In genomic region chr12:25005376-25005775, GRCh38 we compare ENCODE assay signal across 1 cellular context.
A peak's percentile ranks its signal among the peaks of the same experiment; 100 is the strongest.
TF ChIP-seq lines count a peak whose summit lies in the region.

No MANE protein-coding gene starts in this region.

TF ChIP-seq in GM12878, 131 proteins besides CTCF, POLR2A, EP300 and RAD21 (continued from another document and continues in another):
- TF ChIP-seq, protein P1, sequence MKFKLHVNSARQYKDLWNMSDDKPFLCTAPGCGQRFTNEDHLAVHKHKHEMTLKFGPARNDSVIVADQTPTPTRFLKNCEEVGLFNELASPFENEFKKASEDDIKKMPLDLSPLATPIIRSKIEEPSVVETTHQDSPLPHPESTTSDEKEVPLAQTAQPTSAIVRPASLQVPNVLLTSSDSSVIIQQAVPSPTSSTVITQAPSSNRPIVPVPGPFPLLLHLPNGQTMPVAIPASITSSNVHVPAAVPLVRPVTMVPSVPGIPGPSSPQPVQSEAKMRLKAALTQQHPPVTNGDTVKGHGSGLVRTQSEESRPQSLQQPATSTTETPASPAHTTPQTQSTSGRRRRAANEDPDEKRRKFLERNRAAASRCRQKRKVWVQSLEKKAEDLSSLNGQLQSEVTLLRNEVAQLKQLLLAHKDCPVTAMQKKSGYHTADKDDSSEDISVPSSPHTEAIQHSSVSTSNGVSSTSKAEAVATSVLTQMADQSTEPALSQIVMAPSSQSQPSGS (IDR thresholded peaks at IDR 0.05; ENCODE audit: low read length), result peak; percentile 80
- no peak for TF ChIP-seq NKRF (conservative IDR thresholded peaks at IDR 0.05)
- TF ChIP-seq RUNX3 (IDR thresholded peaks at IDR 0.05; ENCODE audit: low read length), result peak; percentile 80
- peak; percentile 62; the same call in 1 of the 2 replicates for TF ChIP-seq IKZF1 (conservative IDR thresholded peaks at IDR 0.05)
- no peak for TF ChIP-seq RELA (IDR thresholded peaks at IDR 0.05; ENCODE audit: borderline replicate concordance, partially characterized antibody)
- peak; percentile 88 for TF ChIP-seq MTA2 (IDR thresholded peaks at IDR 0.05; ENCODE audit: low read depth)
- TF ChIP-seq ETV6 (conservative IDR thresholded peaks at IDR 0.05 in 1 of 2, IDR thresholded peaks at IDR 0.05 in 1 of 2; ENCODE audit: borderline replicate concordance in 1 of 2, low read depth in 1 of 2), result no peak
- TF ChIP-seq YY1 (IDR thresholded peaks at IDR 0.05; ENCODE audit: low read depth, low read length), result no peak
- TF ChIP-seq, protein P2, sequence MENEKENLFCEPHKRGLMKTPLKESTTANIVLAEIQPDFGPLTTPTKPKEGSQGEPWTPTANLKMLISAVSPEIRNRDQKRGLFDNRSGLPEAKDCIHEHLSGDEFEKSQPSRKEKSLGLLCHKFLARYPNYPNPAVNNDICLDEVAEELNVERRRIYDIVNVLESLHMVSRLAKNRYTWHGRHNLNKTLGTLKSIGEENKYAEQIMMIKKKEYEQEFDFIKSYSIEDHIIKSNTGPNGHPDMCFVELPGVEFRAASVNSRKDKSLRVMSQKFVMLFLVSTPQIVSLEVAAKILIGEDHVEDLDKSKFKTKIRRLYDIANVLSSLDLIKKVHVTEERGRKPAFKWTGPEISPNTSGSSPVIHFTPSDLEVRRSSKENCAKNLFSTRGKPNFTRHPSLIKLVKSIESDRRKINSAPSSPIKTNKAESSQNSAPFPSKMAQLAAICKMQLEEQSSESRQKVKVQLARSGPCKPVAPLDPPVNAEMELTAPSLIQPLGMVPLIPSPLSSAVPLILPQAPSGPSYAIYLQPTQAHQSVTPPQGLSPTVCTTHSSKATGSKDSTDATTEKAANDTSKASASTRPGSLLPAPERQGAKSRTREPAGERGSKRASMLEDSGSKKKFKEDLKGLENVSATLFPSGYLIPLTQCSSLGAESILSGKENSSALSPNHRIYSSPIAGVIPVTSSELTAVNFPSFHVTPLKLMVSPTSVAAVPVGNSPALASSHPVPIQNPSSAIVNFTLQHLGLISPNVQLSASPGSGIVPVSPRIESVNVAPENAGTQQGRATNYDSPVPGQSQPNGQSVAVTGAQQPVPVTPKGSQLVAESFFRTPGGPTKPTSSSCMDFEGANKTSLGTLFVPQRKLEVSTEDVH (IDR thresholded peaks at IDR 0.05; ENCODE audit: low read depth, partially characterized antibody), result no peak
- TF ChIP-seq SIX5 (IDR thresholded peaks at IDR 0.05; ENCODE audit: low read depth, low read length, severe bottlenecking), result no peak
- TF ChIP-seq SUZ12 (IDR thresholded peaks at IDR 0.05; ENCODE audit: unreplicated experiment), result no peak
- TF ChIP-seq EED (IDR thresholded peaks at IDR 0.05; ENCODE audit: low read depth), result no peak
- TF ChIP-seq DPF2 (IDR thresholded peaks at IDR 0.05), result no peak; the same call in 1 of the 2 replicates
- TF ChIP-seq, protein P3, sequence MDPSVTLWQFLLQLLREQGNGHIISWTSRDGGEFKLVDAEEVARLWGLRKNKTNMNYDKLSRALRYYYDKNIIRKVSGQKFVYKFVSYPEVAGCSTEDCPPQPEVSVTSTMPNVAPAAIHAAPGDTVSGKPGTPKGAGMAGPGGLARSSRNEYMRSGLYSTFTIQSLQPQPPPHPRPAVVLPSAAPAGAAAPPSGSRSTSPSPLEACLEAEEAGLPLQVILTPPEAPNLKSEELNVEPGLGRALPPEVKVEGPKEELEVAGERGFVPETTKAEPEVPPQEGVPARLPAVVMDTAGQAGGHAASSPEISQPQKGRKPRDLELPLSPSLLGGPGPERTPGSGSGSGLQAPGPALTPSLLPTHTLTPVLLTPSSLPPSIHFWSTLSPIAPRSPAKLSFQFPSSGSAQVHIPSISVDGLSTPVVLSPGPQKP (IDR thresholded peaks at IDR 0.05; ENCODE audit: low read depth, low read length), result no peak
- TF ChIP-seq STAT1 (conservative IDR thresholded peaks at IDR 0.05), result no peak
- no peak for TF ChIP-seq PRDM15 (CRISPR knock-in tag; IDR thresholded peaks at IDR 0.05)
- 0 out of 2 replicates have a peak, but pooled peaks have one; percentile 5 for TF ChIP-seq ZNF24 (IDR thresholded peaks at IDR 0.05)
- no peak for TF ChIP-seq EZH2 (IDR thresholded peaks at IDR 0.05; ENCODE audit: borderline replicate concordance, control insufficient read depth, low read depth, low read length)
- no peak for TF ChIP-seq IRF5 (IDR thresholded peaks at IDR 0.05; ENCODE audit: borderline replicate concordance)
- TF ChIP-seq HDGF (IDR thresholded peaks at IDR 0.05), result no peak
- no peak for TF ChIP-seq TARDBP (IDR thresholded peaks at IDR 0.05; ENCODE audit: borderline replicate concordance)
- no peak for TF ChIP-seq KAT2A (conservative IDR thresholded peaks at IDR 0.05; ENCODE audit: control insufficient read depth, low read depth, low read length)
- no peak for TF ChIP-seq CUX1 (IDR thresholded peaks at IDR 0.05; ENCODE audit: insufficient replicate concordance, low read depth, low read length)
- TF ChIP-seq ZSCAN29 (IDR thresholded peaks at IDR 0.05), result no peak
- no peak for TF ChIP-seq TCF3 (IDR thresholded peaks at IDR 0.05; ENCODE audit: borderline replicate concordance, insufficient read depth, low read depth, low read length)
- TF ChIP-seq, protein P4, sequence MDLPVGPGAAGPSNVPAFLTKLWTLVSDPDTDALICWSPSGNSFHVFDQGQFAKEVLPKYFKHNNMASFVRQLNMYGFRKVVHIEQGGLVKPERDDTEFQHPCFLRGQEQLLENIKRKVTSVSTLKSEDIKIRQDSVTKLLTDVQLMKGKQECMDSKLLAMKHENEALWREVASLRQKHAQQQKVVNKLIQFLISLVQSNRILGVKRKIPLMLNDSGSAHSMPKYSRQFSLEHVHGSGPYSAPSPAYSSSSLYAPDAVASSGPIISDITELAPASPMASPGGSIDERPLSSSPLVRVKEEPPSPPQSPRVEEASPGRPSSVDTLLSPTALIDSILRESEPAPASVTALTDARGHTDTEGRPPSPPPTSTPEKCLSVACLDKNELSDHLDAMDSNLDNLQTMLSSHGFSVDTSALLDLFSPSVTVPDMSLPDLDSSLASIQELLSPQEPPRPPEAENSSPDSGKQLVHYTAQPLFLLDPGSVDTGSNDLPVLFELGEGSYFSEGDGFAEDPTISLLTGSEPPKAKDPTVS (IDR thresholded peaks at IDR 0.05; ENCODE audit: low read depth, low read length), result no peak
- peak in 1 of 2 experiments; percentile 76; a peak in 1 of 4 replicates for TF ChIP-seq SRF (IDR thresholded peaks at IDR 0.05; ENCODE audit: low read depth in 2 of 2, low read length in 2 of 2)
- TF ChIP-seq NRF1 (conservative IDR thresholded peaks at IDR 0.05; ENCODE audit: low read depth, low read length), result no peak
- no peak for TF ChIP-seq HDAC2 (IDR thresholded peaks at IDR 0.05)
- no peak for TF ChIP-seq CEBPZ (IDR thresholded peaks at IDR 0.05; ENCODE audit: low read depth, low read length)
- TF ChIP-seq BCL11A (IDR thresholded peaks at IDR 0.05; ENCODE audit: low read depth, low read length), result no peak
